In genomic region chr13:100039740-100040139, GRCh38 we compare ENCODE assay signal across 20 cellular contexts. TPM values are rescaled to one million over a fixed set of nuclear protein-coding genes. Genes with fewer than 3 reads are reported as not detected.
A peak's percentile ranks its signal among the peaks of the same experiment; 100 is the strongest.
DNase-seq lines count a peak whose midpoint lies in the region; ATAC-seq, FAIRE-seq and TF ChIP-seq lines count a peak whose summit lies in the region.
"Had no signal": no experiment of that assay in that cellular context is flagged by ENCODE, and none has a peak within 500 bp of the region (broad histone marks: within the 10 kb centered on the region; RNA-seq: fewer than 3 reads in every experiment).

No MANE protein-coding gene starts in this region.

- no peak for FAIRE-seq in bronchial epithelial cell (lab: Jason Lieb, UNC)
- FAIRE-seq: D721Med had no signal

- no peak for TF ChIP-seq CTCF in bronchial epithelial cell (IDR thresholded peaks at IDR 0.05; ENCODE audit: insufficient read depth, low read length, severe bottlenecking)

- H3K4me3 ChIP-seq in bronchial epithelial cell (ENCODE audit: low read depth, low read length) = no peak overlapping the region
- H3K4me3 ChIP-seq: lung, skin epidermis, suprapubic skin had no signal

- peak; percentile 4 for DNase-seq in EH (ENCODE audit: low read depth)
- DNase-seq in HS-27A (ENCODE audit: low read depth) = peak; percentile 3
- peak; percentile 46 for DNase-seq in bronchial epithelial cell (ENCODE audit: low read depth)
- peak; percentile 6 for DNase-seq in non-pigmented ciliary epithelial cell (ENCODE audit: low read depth)
- DNase-seq in ureter (ENCODE audit: low spot score) = no peak
- DNase-seq: activated CD4-positive, alpha-beta T cell treated with anti-CD3 and anti-CD28 coated beads, Interleukin-2, amount 50 U/mL, for 4 hours; activated naive CD4-positive, alpha-beta T cell treated with anti-CD3 and anti-CD28 coated beads, Interleukin-2, amount 10 ng/mL, durations not matched to agents 7 days and 5 days; BE2C; dermis blood vessel endothelial cell; NCI-H82; stimulated activated CD4-positive, alpha-beta T cell treated with anti-CD3 and anti-CD28 coated beads, Interleukin-4, amount 100 ng/mL, for 4 hours; stimulated activated CD8-positive, alpha-beta memory T cell treated with anti-CD3 and anti-CD28 coated beads, Interleukin-4, amount 100 ng/mL, for 48 hours had no signal

- no peaks in the 10 kb centered on the region for H3K27me3 ChIP-seq in bronchial epithelial cell (ENCODE audit: control insufficient read depth, insufficient read depth, low read length)
- H3K27me3 ChIP-seq: BE2C, suprapubic skin had no signal

- no peak for ATAC-seq in GM19397 (IDR thresholded peaks at IDR 0.05; ENCODE audit: unreplicated experiment)
- no peak for ATAC-seq in GM21619 (IDR thresholded peaks at IDR 0.05; ENCODE audit: unreplicated experiment)

- H3K36me3 ChIP-seq in bronchial epithelial cell (ENCODE audit: control insufficient read depth, insufficient read depth, low read length) = no peaks in the 10 kb centered on the region
- H3K36me3 ChIP-seq: BE2C, suprapubic skin had no signal

RNA-seq across cellular contexts. Expression of gene PCCA, which starts 49.2 kb away (rescaled TPM):
- 23.9 and 27.1 TPM in 2 replicates for total RNA-seq in bronchial epithelial cell
- 87.4 TPM for total RNA-seq in ureter

RNA-seq across cellular contexts. Expression of gene ZIC2, which starts 58.2 kb away (rescaled TPM):
- total RNA-seq in bronchial epithelial cell (not detected in 2 replicates), ureter (not detected)
- total RNA-seq: dermis blood vessel endothelial cell, epithelial cell of proximal tubule, myocyte, suprapubic skin had no signal
